In the genomic region with DNA sequence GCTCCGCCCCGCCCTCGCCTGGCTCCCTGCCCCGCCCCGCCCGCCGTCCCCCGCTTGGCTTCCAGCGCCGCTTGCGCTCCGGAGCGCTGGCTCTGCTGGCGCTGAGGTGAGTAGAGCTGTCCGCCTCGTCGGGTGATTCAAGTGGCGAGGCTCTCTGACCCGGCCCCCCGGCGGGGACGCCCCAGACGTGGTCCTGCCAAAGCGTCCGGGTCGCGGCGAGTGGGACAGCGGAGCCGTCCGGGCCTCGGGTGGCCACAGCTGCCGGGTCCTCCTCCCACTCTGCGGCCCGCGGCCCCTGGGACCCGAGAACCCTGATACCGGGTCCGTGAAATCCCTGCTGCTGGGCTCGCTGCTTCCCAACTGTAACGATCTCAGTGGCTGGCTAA, we compare ENCODE assay signal across 8 cellular contexts. TPM values are rescaled to one million over a fixed set of nuclear protein-coding genes. Genes with fewer than 3 reads are reported as not detected.
A peak's percentile ranks its signal among the peaks of the same experiment; 100 is the strongest.
DNase-seq lines count a peak whose midpoint lies in the region; ATAC-seq, FAIRE-seq and TF ChIP-seq lines count a peak whose summit lies in the region.

A gene (plus strand): TSS at position 46 of the 386 bp plus-strand sequence. CDS start 4,477 bp downstream, outside the sequence.

- POLR2A ChIA-PET in K562 (lab: Yijun Ruan, JAX): interaction anchor here (0.6 to 1.3 kb wide), 10 partner anchors 9 to 1709 kb away, joined by 3 to 5 read pairs (median 3); no protein-coding TSS in a partner anchor

- peak within 1 kb of the TSS; percentile 95 for H3K4me2 ChIP-seq in K562 (ENCODE audit: insufficient read depth, low read length)

- no peaks in the 10 kb centered on the region for H3K79me2 ChIP-seq in K562 (ENCODE audit: control insufficient read depth, insufficient read depth, low read length)

- TF ChIP-seq CTCF in K562 (IDR thresholded peaks at IDR 0.05 in 2 of 3, conservative IDR thresholded peaks at IDR 0.05 in 1 of 3; ENCODE audit: insufficient read depth in 2 of 3, low read depth in 1 of 3, low read length in 3 of 3): no peak
- no peak for TF ChIP-seq CTCF in kidney (IDR thresholded peaks at IDR 0.05; ENCODE audit: borderline replicate concordance, extremely low read depth, insufficient read depth)
- no peak for TF ChIP-seq CTCF in stomach (IDR thresholded peaks at IDR 0.05)

- TF ChIP-seq EP300 in K562 (IDR thresholded peaks at IDR 0.05; ENCODE audit: low read length) (no peak), stomach (IDR thresholded peaks at IDR 0.05) (no peak)

- DNase-seq in K562 (ENCODE audit: extremely low read depth in 1 of 4, low spot score in 3 of 4): no peak
- DNase-seq in kidney: no peak
- no peak for DNase-seq in stomach
- DNase-seq in GF-D8 (lab: John Stamatoyannopoulos, UW): no peak
- no peak for DNase-seq in NCI-H226
- DNase-seq in cerebellar nuclear complex (lab: John Stamatoyannopoulos, UW): no peak

- no peaks in the 10 kb centered on the region for H4K20me1 ChIP-seq in K562 (replicated peaks; ENCODE audit: control insufficient read depth, insufficient read depth, low read length)

- H3K27me3 ChIP-seq in HUES48 (ENCODE audit: control insufficient read depth, insufficient read depth, low read length): no peaks in the 10 kb centered on the region
- H3K27me3 ChIP-seq in K562 (ENCODE audit: control insufficient read depth in 2 of 2, insufficient read depth in 2 of 2, low read length in 2 of 2): no peaks in the 10 kb centered on the region
- H3K27me3 ChIP-seq in stomach: no peaks in the 10 kb centered on the region

- H3K4me3 ChIP-seq in HUES48 (ENCODE audit: low read depth, low read length): peak within 1 kb of the TSS; percentile 90
- peak within 1 kb of the TSS; percentile 71 for H3K4me3 ChIP-seq in K562
- H3K4me3 ChIP-seq in kidney (ENCODE audit: low read length in 2 of 2): peak within 1 kb of the TSS; percentile 87 to 88
- peak within 1 kb of the TSS; percentile 67 to 85 (median 80) for H3K4me3 ChIP-seq in stomach

- H3K27ac ChIP-seq in HUES48 (ENCODE audit: low read depth, low read length) (peak within 1 kb of the TSS; percentile 92), K562 (ENCODE audit: extremely low read depth, low read depth, low read length) (peak within 1 kb of the TSS; percentile 90), kidney (ENCODE audit: low read depth in 2 of 2, low read length in 2 of 2) (peak within 1 kb of the TSS; percentile 84 to 89), stomach (peak within 1 kb of the TSS; percentile 91 to 99 (median 92))

- in situ Hi-C loops in K562 (cut with MboI): no loop called here

- peak within 1 kb of the TSS; percentile 96 for H2AFZ ChIP-seq in K562 (ENCODE audit: low read depth, low read length)

- CTCF ChIA-PET in K562 (lab: Yijun Ruan, JAX; ENCODE audit: low intra/inter-chr PET ratio): no interaction called here

- intact Hi-C loops in K562 (cut with micrococcal nuclease) (no loop called here), kidney (cut with DNase I) (no loop called here), stomach (cut with DNase I; ENCODE audit: low total_unique reads) (no loop called here)

- 0% methylated on average over 15 of the region's 41 CpGs for WGBS in K562 (ENCODE audit: insufficient coverage, low coverage, missing lambda C conversion rate)
- 0% methylated on average over 3 to 41 of the region's 41 CpGs for WGBS in stomach, 5 donors

- H3K9me3 ChIP-seq in HUES48 (ENCODE audit: control insufficient read depth, insufficient read depth, low read length): no peaks in the 10 kb centered on the region
- no peaks in the 10 kb centered on the region for H3K9me3 ChIP-seq in K562 (replicated peaks; ENCODE audit: control insufficient read depth, insufficient read depth, low read depth, low read length)
- H3K9me3 ChIP-seq in kidney (ENCODE audit: control insufficient read depth in 1 of 2, low read length in 2 of 2): no peaks in the 10 kb centered on the region
- no peaks in the 10 kb centered on the region for H3K9me3 ChIP-seq in stomach

- H3K9me1 ChIP-seq in K562 (ENCODE audit: control insufficient read depth, insufficient read depth, low read length): no peaks in the 10 kb centered on the region

- TF ChIP-seq RAD21 in K562 (CRISPR knock-in tag; conservative IDR thresholded peaks at IDR 0.05 in 1 of 2, IDR thresholded peaks at IDR 0.05 in 1 of 2): no peak

- no TSS peak for BruUV-seq in K562 (replicated peaks; lab: Mats Ljungman, UMichigan)

- no peak for TF ChIP-seq POLR2A in K562 (conservative IDR thresholded peaks at IDR 0.05)
- peak in 1 of 4 donors; percentile 70 for TF ChIP-seq POLR2A in stomach (IDR thresholded peaks at IDR 0.05)

- H3K36me3 ChIP-seq in HUES48 (ENCODE audit: control insufficient read depth, insufficient read depth, low read length) (no peaks in the 10 kb centered on the region), K562 (ENCODE audit: control insufficient read depth, insufficient read depth, low read length) (no peaks in the 10 kb centered on the region), kidney (ENCODE audit: control insufficient read depth in 1 of 2, insufficient read depth in 2 of 2, low read length in 2 of 2) (no peaks in the 10 kb centered on the region), stomach (peaks cover 0 to 7% (median 7%) of the 10 kb centered on the region in 4 donors)

- no peak for FAIRE-seq in K562 (lab: Jason Lieb, UNC)
- no peak for FAIRE-seq in kidney (lab: Jason Lieb, UNC)

- ATAC-seq in GM18499 (IDR thresholded peaks at IDR 0.05; ENCODE audit: insufficient read depth, unreplicated experiment) (peak; percentile 4), K562 (peak; percentile 73)

- H3K4me1 ChIP-seq in HUES48 (ENCODE audit: control insufficient read depth, insufficient read depth, low read length) (peaks cover 7% of the 10 kb centered on the region; the same call in 1 of the 2 replicates), K562 (replicated peaks in 1 of 2; ENCODE audit: control insufficient read depth in 2 of 2, insufficient read depth in 2 of 2, low read length in 2 of 2) (peaks cover 0 to 4% of the 10 kb centered on the region in 2 experiments; a peak in 1 of 5 replicates), kidney (ENCODE audit: control insufficient read depth in 1 of 2, insufficient read depth in 1 of 2, low read depth in 1 of 2, low read length in 2 of 2) (peaks cover 15 to 18% of the 10 kb centered on the region in 2 donors), stomach (peaks cover 23 to 58% (median 38%) of the 10 kb centered on the region in 4 donors)

- H3K9ac ChIP-seq in HUES48 (ENCODE audit: low read depth, low read length) (peak within 1 kb of the TSS; percentile 73), K562 (ENCODE audit: insufficient read depth in 1 of 2, low read depth in 2 of 2, low read length in 2 of 2) (peak within 1 kb of the TSS; percentile 93 to 95), kidney (ENCODE audit: low read length in 2 of 2) (peak within 1 kb of the TSS; percentile 81 to 94)

TF ChIP-seq in K562, 482 proteins besides CTCF, POLR2A, EP300 and RAD21 (continues in another document):
- TF ChIP-seq, protein P1, sequence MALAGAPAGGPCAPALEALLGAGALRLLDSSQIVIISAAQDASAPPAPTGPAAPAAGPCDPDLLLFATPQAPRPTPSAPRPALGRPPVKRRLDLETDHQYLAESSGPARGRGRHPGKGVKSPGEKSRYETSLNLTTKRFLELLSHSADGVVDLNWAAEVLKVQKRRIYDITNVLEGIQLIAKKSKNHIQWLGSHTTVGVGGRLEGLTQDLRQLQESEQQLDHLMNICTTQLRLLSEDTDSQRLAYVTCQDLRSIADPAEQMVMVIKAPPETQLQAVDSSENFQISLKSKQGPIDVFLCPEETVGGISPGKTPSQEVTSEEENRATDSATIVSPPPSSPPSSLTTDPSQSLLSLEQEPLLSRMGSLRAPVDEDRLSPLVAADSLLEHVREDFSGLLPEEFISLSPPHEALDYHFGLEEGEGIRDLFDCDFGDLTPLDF (CRISPR knock-in tag; IDR thresholded peaks at IDR 0.05): 0 out of 2 replicates have a peak, but pooled peaks have one; percentile 2
- TF ChIP-seq ZNF311 (CRISPR knock-in tag; IDR thresholded peaks at IDR 0.05) (no peak), ZNF444 (CRISPR knock-in tag; IDR thresholded peaks at IDR 0.05) (no peak), GATA2 (CRISPR knock-in tag; IDR thresholded peaks at IDR 0.05) (no peak), NCOA6 (IDR thresholded peaks at IDR 0.05) (peak; percentile 66), MTA3 (IDR thresholded peaks at IDR 0.05; ENCODE audit: borderline replicate concordance) (peak; percentile 20; the same call in 1 of the 2 replicates)

RNA-seq across cellular contexts. Expression of the gene that starts here (rescaled TPM):
- 10.4 and 19.6 TPM in 2 replicates for total RNA-seq in K562 (2011; cell fraction: chromatin; rRNA removed; ENCODE audit: low replicate concordance)
- 4.2 and 11.6 TPM in 2 replicates for total RNA-seq in K562 (2011; cell fraction: nucleolus; rRNA removed)
- total RNA-seq in K562 (2011; cell fraction: nucleoplasm; rRNA removed): 9.2 and 15.8 TPM in 2 replicates
- total RNA-seq in K562 (2014; rRNA removed) (6.8 and 8.1 TPM in 2 replicates), K562 (2014; rRNA removed; fragmentation: Illumina TruSeq; extraction: Trizol) (5.8 and 7.8 TPM in 2 replicates), K562 (2015; rRNA removed; fragmentation: Illumina TruSeq; extraction: Trizol) (6.6 and 7.2 TPM in 2 replicates), K562 (2021) (5.9 and 9.3 TPM in 2 replicates), kidney (25.5 TPM), stomach (10 to 100 TPM; 21.4 to 82.6 (median 28.0) TPM)
- polyA plus RNA-seq in K562 (2011; rRNA removed) (6.5 and 17.4 TPM in 2 replicates), K562 (2014; fragmentation: Illumina TruSeq; extraction: Trizol) (6.7 and 7.9 TPM in 2 replicates), K562 (2014; fragmentation: Nextera tagmentation; extraction: Ambion mirVana) (10 to 100 TPM in 1 of 2 experiments, 1 to 10 TPM in 1; 9.2 to 10.0 TPM), K562 (2014; rRNA removed) (5.5 and 8.6 TPM in 2 replicates), kidney (ENCODE audit: insufficient read depth, low read depth, low replicate concordance) (34.7 TPM), stomach (10 to 100 TPM in 2 of 3 donors, 1 to 10 TPM in 1; 9.6 to 32.5 (median 13.6) TPM)
- 8.4 and 9.0 TPM in 2 replicates for polyA plus RNA-seq in K562 (2011; cell fraction: cytosol; rRNA removed)
- 6.5 and 10.0 TPM in 2 replicates for polyA plus RNA-seq in K562 (2011; cell fraction: nucleus; rRNA removed)
- polyA plus RNA-seq in K562 (2012): 5.6 and 11.3 TPM in 2 replicates
- polyA minus RNA-seq in K562 (2011; rRNA and poly(A)+ RNA removed): 11.1 and 19.8 TPM in 2 replicates
- polyA minus RNA-seq in K562 (2011; cell fraction: cytosol; rRNA and poly(A)+ RNA removed): 3.4 and 5.7 TPM in 2 replicates
- 7.3 and 14.5 TPM in 2 replicates for polyA minus RNA-seq in K562 (2011; cell fraction: nucleus; rRNA and poly(A)+ RNA removed)
